Comparison of ENCODE assay signal across 8 cellular contexts in the genomic region with DNA sequence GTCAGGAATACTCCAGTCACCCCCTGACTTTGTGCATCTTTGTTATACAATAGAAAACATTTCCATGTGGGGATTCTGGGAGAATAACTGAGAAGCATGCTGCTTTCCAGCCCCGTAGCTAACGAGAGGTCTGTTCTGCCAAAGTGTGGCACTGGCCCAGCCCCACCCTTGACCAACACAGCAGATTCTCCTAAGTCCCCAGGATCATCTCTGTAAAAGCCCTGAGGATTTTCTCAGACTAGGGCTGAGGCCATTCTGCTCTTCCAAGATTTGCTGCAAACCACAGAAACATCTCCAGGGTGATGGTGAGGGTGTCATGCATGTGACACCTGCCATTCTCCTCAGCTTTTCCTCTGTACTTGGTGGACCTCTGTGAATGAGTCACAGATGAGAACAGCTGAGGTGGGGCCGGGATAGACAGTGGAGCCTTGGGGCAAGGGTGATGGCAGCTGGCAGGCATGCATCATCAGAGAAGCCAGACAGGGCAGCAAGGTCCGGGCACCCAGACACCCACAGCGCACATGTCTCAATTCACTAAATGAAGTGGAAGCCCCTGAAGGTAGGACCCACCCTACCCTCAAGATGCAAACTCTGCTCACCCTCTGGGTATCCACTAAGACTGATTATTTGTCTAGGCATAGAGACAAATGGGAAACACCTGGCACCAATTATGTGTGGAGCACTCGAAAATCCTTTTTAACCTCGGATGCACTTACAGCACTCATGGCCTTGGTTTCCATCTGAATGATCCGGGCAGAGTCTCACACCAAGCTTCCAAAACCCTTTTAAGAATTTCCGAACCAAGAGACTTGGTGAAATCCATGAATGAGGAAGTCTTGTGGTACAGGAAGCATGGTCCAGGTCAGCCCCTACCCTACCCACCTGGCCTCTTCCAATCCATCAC. TPM values are rescaled to one million over a fixed set of nuclear protein-coding genes. Genes with fewer than 3 reads are reported as not detected.
A peak's percentile ranks its signal among the peaks of the same experiment; 100 is the strongest.
DNase-seq lines count a peak whose midpoint lies in the region; ATAC-seq lines count a peak whose summit lies in the region.

No MANE protein-coding gene starts in this region.

- peak; percentile 2 for ATAC-seq in HG02610 (IDR thresholded peaks at IDR 0.05; ENCODE audit: unreplicated experiment)
- peak; percentile 42 for ATAC-seq in activated T-helper 17 cell treated with anti-CD3 and anti-CD28 coated beads, Interleukin-2, amount 50 U/mL, for 72 hours (replicated peaks)
- ATAC-seq in naive thymus-derived CD8-positive, alpha-beta T cell: no peak
- no peak for ATAC-seq in GM21423 (IDR thresholded peaks at IDR 0.05; ENCODE audit: unreplicated experiment)

- H3K27ac Mint-ChIP-seq in activated T-helper 17 cell treated with anti-CD3 and anti-CD28 coated beads, Interleukin-2, amount 50 U/mL, for 72 hours: peak overlapping the region; percentile 73
- peak overlapping the region; percentile 89 to 99 (median 94) for H3K27ac Mint-ChIP-seq in naive thymus-derived CD8-positive, alpha-beta T cell
- no peak overlapping the region for H3K27ac Mint-ChIP-seq in T-helper 2 cell treated with Interferon-gamma antibody and Interleukin-4, amounts not matched to agents 5 μg/mL and 100 μg/mL, for 36 hours

- no peaks in the 10 kb centered on the region for H3K9me3 Mint-ChIP-seq in activated T-helper 17 cell treated with anti-CD3 and anti-CD28 coated beads, Interleukin-2, amount 50 U/mL, for 72 hours
- no peaks in the 10 kb centered on the region for H3K9me3 Mint-ChIP-seq in naive thymus-derived CD8-positive, alpha-beta T cell
- H3K9me3 Mint-ChIP-seq in T-helper 2 cell treated with Interferon-gamma antibody and Interleukin-4, amounts not matched to agents 5 μg/mL and 100 μg/mL, for 36 hours: no peaks in the 10 kb centered on the region

- H3K4me3 Mint-ChIP-seq in activated T-helper 17 cell treated with anti-CD3 and anti-CD28 coated beads, Interleukin-2, amount 50 U/mL, for 72 hours: peak overlapping the region; percentile 49
- H3K4me3 Mint-ChIP-seq in naive thymus-derived CD8-positive, alpha-beta T cell: peak overlapping the region in 9 of 10 donors; percentile 11 to 84 (median 69)
- no peak overlapping the region for H3K4me3 Mint-ChIP-seq in T-helper 2 cell treated with Interferon-gamma antibody and Interleukin-4, amounts not matched to agents 5 μg/mL and 100 μg/mL, for 36 hours

- POLR2A ChIA-PET in naive thymus-derived CD8-positive, alpha-beta T cell (lab: Charles Lee): interaction anchor here (0.5 to 3.5 kb wide), 4 partner anchors 17 to 207 kb away, joined by 3 to 12 read pairs (median 5); no protein-coding TSS in a partner anchor

- peaks cover 51% of the 10 kb centered on the region for H3K4me1 Mint-ChIP-seq in activated T-helper 17 cell treated with anti-CD3 and anti-CD28 coated beads, Interleukin-2, amount 50 U/mL, for 72 hours
- peaks cover 50 to 98% (median 90%) of the 10 kb centered on the region in 4 donors for H3K4me1 Mint-ChIP-seq in naive thymus-derived CD8-positive, alpha-beta T cell
- H3K4me1 Mint-ChIP-seq in T-helper 2 cell treated with Interferon-gamma antibody and Interleukin-4, amounts not matched to agents 5 μg/mL and 100 μg/mL, for 36 hours (ENCODE audit: low read depth): peaks cover 67% of the 10 kb centered on the region

- H3K27me3 Mint-ChIP-seq in activated T-helper 17 cell treated with anti-CD3 and anti-CD28 coated beads, Interleukin-2, amount 50 U/mL, for 72 hours: no peaks in the 10 kb centered on the region
- H3K27me3 Mint-ChIP-seq in naive thymus-derived CD8-positive, alpha-beta T cell: no peaks in the 10 kb centered on the region
- no peaks in the 10 kb centered on the region for H3K27me3 Mint-ChIP-seq in T-helper 2 cell treated with Interferon-gamma antibody and Interleukin-4, amounts not matched to agents 5 μg/mL and 100 μg/mL, for 36 hours (ENCODE audit: low read depth)

- H3K36me3 Mint-ChIP-seq in activated T-helper 17 cell treated with anti-CD3 and anti-CD28 coated beads, Interleukin-2, amount 50 U/mL, for 72 hours (ENCODE audit: low read depth): no peaks in the 10 kb centered on the region
- peaks cover 0 to 4% (median 4%) of the 10 kb centered on the region in 3 donors for H3K36me3 Mint-ChIP-seq in naive thymus-derived CD8-positive, alpha-beta T cell
- peaks cover 4% of the 10 kb centered on the region for H3K36me3 Mint-ChIP-seq in T-helper 2 cell treated with Interferon-gamma antibody and Interleukin-4, amounts not matched to agents 5 μg/mL and 100 μg/mL, for 36 hours (ENCODE audit: low read depth)

- DNase-seq in DMS153 (lab: John Stamatoyannopoulos, UW): peak; percentile 31
- no peak for DNase-seq in DMS153 treated with DMSO at 0.1 percent for 48 hours (lab: John Stamatoyannopoulos, UW; ENCODE audit: unreplicated experiment)
- no peak for DNase-seq in naive thymus-derived CD8-positive, alpha-beta T cell
- DNase-seq in T-helper 2 cell treated with Interferon-gamma antibody and Interleukin-4, amounts not matched to agents 5 μg/mL and 100 μg/mL, for 36 hours (ENCODE audit: low spot score): no peak
- DNase-seq in COR-L47 (lab: John Stamatoyannopoulos, UW): no peak

RNA-seq across cellular contexts. Expression of gene DOCK9, which starts 20.1 kb away (rescaled TPM):
- total RNA-seq in activated T-helper 17 cell treated with anti-CD3 and anti-CD28 coated beads, Interleukin-2, amount 50 U/mL, for 72 hours: 10 to 100 TPM; 50.2 to 70.4 TPM
- 100 to 1,000 TPM; 201 to 211 TPM for total RNA-seq in naive thymus-derived CD8-positive, alpha-beta T cell
- polyA plus RNA-seq in naive thymus-derived CD8-positive, alpha-beta T cell: 10 to 100 TPM in 2 of 3 donors, 1 to 10 TPM in 1; 6.6 to 36.8 (median 21.0) TPM

Comparison
In these comparisons a context has a peak if more than half of its experiments do, and no peak if none do; other contexts are left out.
1. ATAC-seq: peak in HG02610 (single experiment) and activated T-helper 17 cell treated with anti-CD3 and anti-CD28 coated beads, Interleukin-2, amount 50 U/mL, for 72 hours (single experiment); none in naive thymus-derived CD8-positive, alpha-beta T cell (0 of 2) and GM21423 (single experiment).